ENCODE assay signal across 8 cellular contexts in genomic region chr19:51926784-51927741, GRCh38. TPM values are rescaled to one million over a fixed set of nuclear protein-coding genes. Genes with fewer than 3 reads are reported as not detected.
DNase-seq lines count a peak whose midpoint lies in the region; ATAC-seq and TF ChIP-seq lines count a peak whose summit lies in the region.

Gene ZNF613, plus strand, starts transcription at chr19:51927472. Its CDS starts 8,749 bp downstream, at chr19:51936221.

- H3K27me3 Mint-ChIP-seq in activated CD4-positive, alpha-beta T cell treated with anti-CD3 and anti-CD28 coated beads, Interleukin-2, amount 10 ng/mL, durations not matched to agents 7 days and 5 days = no peaks in the 10 kb centered on the region

- H3K4me3 ChIP-seq in AG09309 (ENCODE audit: control insufficient read depth, low read depth, low read length) = peak within 1 kb of the TSS; percentile 72

- peak within 1 kb of the TSS; percentile 94 for H3K27ac Mint-ChIP-seq in activated CD4-positive, alpha-beta T cell treated with anti-CD3 and anti-CD28 coated beads, Interleukin-2, amount 10 ng/mL, durations not matched to agents 7 days and 5 days

- H3K4me1 Mint-ChIP-seq in activated CD4-positive, alpha-beta T cell treated with anti-CD3 and anti-CD28 coated beads, Interleukin-2, amount 10 ng/mL, durations not matched to agents 7 days and 5 days = peaks cover 34% of the 10 kb centered on the region

- ATAC-seq in HG03354 (IDR thresholded peaks at IDR 0.05; ENCODE audit: poor library complexity, severe bottlenecking, unreplicated experiment) = peak; percentile 88

- peak; percentile 15 for TF ChIP-seq CTCF in AG09309 (IDR thresholded peaks at IDR 0.05; ENCODE audit: control insufficient read depth, insufficient read depth, low read depth, low read length, missing control alignments)

- peak within 1 kb of the TSS; percentile 99 for H3K4me3 Mint-ChIP-seq in activated CD4-positive, alpha-beta T cell treated with anti-CD3 and anti-CD28 coated beads, Interleukin-2, amount 10 ng/mL, durations not matched to agents 7 days and 5 days

- DNase-seq in AG09309 (ENCODE audit: low read depth) (peak; percentile 70), NCI-H510A (lab: John Stamatoyannopoulos, UW) (peak; percentile 93), dedifferentiated amniotic fluid mesenchymal stem cell (ENCODE audit: extremely low spot score) (peak; percentile 92), left kidney (ENCODE audit: low read depth, low spot score) (peak; percentile 98)
- DNase-seq in activated CD4-positive, alpha-beta T cell treated with anti-CD3 and anti-CD28 coated beads, Interleukin-2, amount 10 ng/mL, durations not matched to agents 7 days and 5 days = peak; percentile 89
- peak; percentile 85 for DNase-seq in stimulated activated CD4-positive, alpha-beta T cell treated with anti-CD3 and anti-CD28 coated beads, Interleukin-1b, Interleukin-23, amount 100 ng/mL, for 48 hours

- peaks cover 66% of the 10 kb centered on the region for H3K9me3 Mint-ChIP-seq in activated CD4-positive, alpha-beta T cell treated with anti-CD3 and anti-CD28 coated beads, Interleukin-2, amount 10 ng/mL, durations not matched to agents 7 days and 5 days

- peak; percentile 59 for TF ChIP-seq POLR2A in GM18951 (IDR thresholded peaks at IDR 0.05; ENCODE audit: extremely low read depth, insufficient read depth, insufficient read length)

- peaks cover 67% of the 10 kb centered on the region for H3K36me3 Mint-ChIP-seq in activated CD4-positive, alpha-beta T cell treated with anti-CD3 and anti-CD28 coated beads, Interleukin-2, amount 10 ng/mL, durations not matched to agents 7 days and 5 days (ENCODE audit: low read depth)

- in situ Hi-C loops in GM18951 (cut with MboI; ENCODE audit: low sequenced_read_pairs, unreplicated experiment) = no loop called here

- POLR2A ChIA-PET in activated CD4-positive, alpha-beta T cell treated with anti-CD3 and anti-CD28 coated beads, Interleukin-2, amount 10 ng/mL, durations not matched to agents 7 days and 5 days (lab: Charles Lee) = no interaction called here

- CTCF ChIA-PET in activated CD4-positive, alpha-beta T cell treated with anti-CD3 and anti-CD28 coated beads, Interleukin-2, amount 10 ng/mL, durations not matched to agents 7 days and 5 days (lab: Charles Lee) = no interaction called here

RNA-seq across cellular contexts. Expression of gene ZNF613, which starts in this region (rescaled TPM):
- 10 to 100 TPM in 1 of 2 experiments, 1 to 10 TPM in 1; 6.5 to 10.6 TPM for total RNA-seq in activated CD4-positive, alpha-beta T cell treated with anti-CD3 and anti-CD28 coated beads, Interleukin-2, amount 10 ng/mL, durations not matched to agents 7 days and 5 days

Comparison
In these comparisons a context has a peak if more than half of its experiments do, and no peak if none do; other contexts are left out.
1. Peak in every context shown above with its lines: DNase-seq, ATAC-seq and H3K4me3 ChIP-seq.